8 cellular contexts compared by ENCODE assay signal in the genomic region with DNA sequence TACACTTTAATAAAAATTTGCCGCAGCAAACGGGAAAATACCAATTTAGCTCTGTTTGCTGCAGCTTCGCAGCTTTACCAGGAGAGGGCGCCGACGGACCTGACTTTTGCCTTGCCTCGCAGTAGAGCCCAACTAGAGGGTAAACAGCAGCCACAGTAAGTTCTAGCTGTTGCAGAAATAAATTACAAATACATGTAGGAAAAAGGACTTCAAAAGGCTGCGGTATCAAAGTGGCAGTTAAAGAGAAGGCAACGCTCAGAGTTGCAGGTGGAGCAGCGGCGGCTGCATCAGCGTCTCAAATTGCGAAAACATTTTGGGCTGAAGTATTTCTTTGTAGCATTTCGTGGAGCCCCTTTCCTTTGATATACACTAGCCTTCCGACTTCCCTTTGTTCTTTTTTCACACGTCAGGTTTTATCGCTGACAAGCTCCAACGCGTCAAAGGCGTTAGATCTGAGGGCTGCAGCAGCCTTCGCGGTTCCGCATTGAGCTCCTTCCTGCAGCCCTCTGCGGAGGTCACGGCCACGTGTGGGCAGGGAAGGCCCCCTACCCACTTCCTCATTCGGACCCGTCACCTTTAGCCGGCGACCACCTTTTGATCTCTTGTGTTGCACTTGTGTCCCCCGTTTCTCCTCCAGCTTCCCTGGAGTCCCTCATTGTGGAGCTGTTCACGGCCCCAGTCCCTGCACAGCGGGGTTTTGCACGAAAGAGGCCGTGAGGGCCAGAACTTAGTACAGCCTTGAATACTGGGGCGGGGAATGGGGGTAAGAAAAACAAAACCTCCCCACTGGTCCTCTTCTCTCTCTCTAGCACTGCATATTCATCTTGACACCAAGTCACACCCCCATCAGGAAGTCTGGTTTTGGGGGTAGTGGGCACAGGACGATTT.
DNase-seq lines count a peak whose midpoint lies in the region; ATAC-seq lines count a peak whose summit lies in the region.

No MANE protein-coding gene starts in this region.

- no peaks in the 10 kb centered on the region for H3K36me3 ChIP-seq in adipocyte (ENCODE audit: control insufficient read depth, insufficient read depth, low read length, severe bottlenecking)

- intact Hi-C loops in left ventricle myocardium superior (cut with micrococcal nuclease): no loop called here

- H3K27me3 ChIP-seq in adipocyte (replicated peaks; ENCODE audit: control insufficient read depth, insufficient read depth, low read length): peaks cover 70% of the 10 kb centered on the region

- H3K9ac ChIP-seq in adipocyte (ENCODE audit: low read length): no peak overlapping the region

- no peaks in the 10 kb centered on the region for H3K9me3 ChIP-seq in adipocyte (ENCODE audit: control insufficient read depth, low read length)

- H3K4me3 ChIP-seq in adipocyte (ENCODE audit: low read length): peak overlapping the region; percentile 53

- ATAC-seq in GM21825 (IDR thresholded peaks at IDR 0.05; ENCODE audit: unreplicated experiment) (peak; percentile 40), left ventricle myocardium superior (peak; percentile 83)

- DNase-seq in GDM1 (lab: John Stamatoyannopoulos, UW): peak; percentile 34
- peak; percentile 62 to 78 for DNase-seq in Kasumi-1 (lab: John Stamatoyannopoulos, UW)
- peak; percentile 94 for DNase-seq in SW480 (ENCODE audit: low spot score)
- peak; percentile 83 for DNase-seq in adipocyte (ENCODE audit: low read depth)
- DNase-seq in left ventricle myocardium superior: peak; percentile 55
- DNase-seq in putamen (ENCODE audit: low spot score): peak; percentile 50
- DNase-seq in OCI-M2 (lab: John Stamatoyannopoulos, UW; ENCODE audit: unreplicated experiment): no peak

- peaks cover 6% of the 10 kb centered on the region for H3K4me1 ChIP-seq in adipocyte (ENCODE audit: control insufficient read depth, insufficient read depth, low read length)
